1 cellular context compared by ENCODE assay signal in the genomic region with DNA sequence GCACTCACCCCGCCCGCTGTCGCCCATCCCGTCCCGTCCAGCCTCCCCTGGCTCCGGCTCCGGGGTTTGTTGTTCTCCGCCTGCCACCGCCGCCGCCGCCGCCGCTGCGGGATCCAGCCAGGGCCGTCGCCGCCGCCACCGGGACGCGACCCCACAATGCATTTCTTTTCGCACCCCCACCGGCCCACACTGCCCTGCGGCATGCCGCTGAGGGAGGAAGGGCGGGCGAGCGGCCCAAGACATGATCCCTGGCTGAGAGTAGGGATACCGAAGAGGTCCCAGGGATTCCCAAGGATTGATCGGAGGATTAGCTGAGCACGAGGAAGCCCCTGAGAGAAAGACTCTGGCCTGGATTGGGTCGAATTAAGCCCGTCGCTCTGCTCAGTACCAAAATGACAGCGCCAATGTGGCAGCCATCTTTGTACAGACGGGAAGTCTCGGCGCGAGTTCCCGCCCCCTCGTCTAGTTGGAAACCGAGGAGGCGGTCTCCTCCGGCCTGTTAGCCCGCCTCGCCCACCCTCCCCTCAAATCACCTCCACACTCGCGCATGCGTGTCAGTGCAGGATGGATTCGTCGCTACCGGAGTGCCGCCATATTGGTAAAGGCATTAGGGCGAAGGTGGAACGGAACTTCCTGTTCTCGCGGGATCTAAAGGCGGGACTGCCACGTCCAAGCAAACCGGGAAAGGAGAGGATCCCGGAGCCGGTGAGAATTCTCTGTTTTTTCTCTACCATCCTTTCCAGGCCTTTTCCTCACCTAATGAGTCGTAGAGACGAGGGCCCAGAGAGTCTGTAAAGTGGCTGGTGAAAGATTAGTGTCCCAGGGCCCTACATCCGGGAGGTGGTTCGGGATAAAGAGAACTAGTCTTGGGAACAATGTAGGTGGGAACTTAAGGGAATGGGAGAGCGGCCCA.
TF ChIP-seq lines count a peak whose summit lies in the region.

RXRB (minus strand) TSS at position 432 of the 913 bp plus-strand sequence; CDS start at position 243, 189 bp downstream.
SLC39A7 (plus strand) TSS at position 634 of the 913 bp plus-strand sequence. CDS start 379 bp downstream, outside the sequence.

TF ChIP-seq in HepG2, 621 proteins besides CTCF, POLR2A, EP300 and RAD21 (continued from another document and continues in another):
- 0 out of 2 replicates have a peak, but pooled peaks have one; percentile 20 for TF ChIP-seq USF2 (IDR thresholded peaks at IDR 0.05; ENCODE audit: low read depth, low read length)
- peak; percentile 36; the same call in 1 of the 2 replicates for TF ChIP-seq USF2 (CRISPR knock-in tag; IDR thresholded peaks at IDR 0.05; ENCODE audit: borderline replicate concordance)
- TF ChIP-seq SOX13 (IDR thresholded peaks at IDR 0.05) = no peak; the same call in 1 of the 2 replicates
- peak in 1 of 2 experiments; percentile 9; a peak in 1 of 4 replicates for TF ChIP-seq SOX13 (CRISPR knock-in tag; conservative IDR thresholded peaks at IDR 0.05 in 1 of 2, IDR thresholded peaks at IDR 0.05 in 1 of 2)
- TF ChIP-seq, protein P1, sequence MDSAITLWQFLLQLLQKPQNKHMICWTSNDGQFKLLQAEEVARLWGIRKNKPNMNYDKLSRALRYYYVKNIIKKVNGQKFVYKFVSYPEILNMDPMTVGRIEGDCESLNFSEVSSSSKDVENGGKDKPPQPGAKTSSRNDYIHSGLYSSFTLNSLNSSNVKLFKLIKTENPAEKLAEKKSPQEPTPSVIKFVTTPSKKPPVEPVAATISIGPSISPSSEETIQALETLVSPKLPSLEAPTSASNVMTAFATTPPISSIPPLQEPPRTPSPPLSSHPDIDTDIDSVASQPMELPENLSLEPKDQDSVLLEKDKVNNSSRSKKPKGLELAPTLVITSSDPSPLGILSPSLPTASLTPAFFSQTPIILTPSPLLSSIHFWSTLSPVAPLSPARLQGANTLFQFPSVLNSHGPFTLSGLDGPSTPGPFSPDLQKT (CRISPR knock-in tag; IDR thresholded peaks at IDR 0.05; ENCODE audit: borderline replicate concordance) = 0 out of 2 replicates have a peak, but pooled peaks have one; percentile 3
- 0 out of 2 replicates have a peak, but pooled peaks have one; percentile 91 for TF ChIP-seq ZNF678 (CRISPR knock-in tag; IDR thresholded peaks at IDR 0.05)
- TF ChIP-seq, protein P2, sequence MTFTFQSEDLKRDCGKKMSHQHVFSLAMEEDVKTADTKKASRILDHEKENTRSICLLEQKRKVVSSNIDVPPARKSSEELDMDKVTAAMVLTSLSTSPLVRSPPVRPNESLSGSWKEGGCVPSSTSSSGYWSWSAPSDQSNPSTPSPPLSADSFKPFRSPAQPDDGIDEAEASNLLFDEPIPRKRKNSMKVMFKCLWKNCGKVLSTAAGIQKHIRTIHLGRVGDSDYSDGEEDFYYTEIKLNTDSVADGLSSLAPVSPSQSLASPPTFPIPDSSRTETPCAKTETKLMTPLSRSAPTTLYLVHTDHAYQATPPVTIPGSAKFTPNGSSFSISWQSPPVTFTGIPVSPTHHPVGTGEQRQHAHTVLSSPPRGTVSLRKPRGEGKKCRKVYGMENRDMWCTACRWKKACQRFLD (CRISPR knock-in tag; IDR thresholded peaks at IDR 0.05; ENCODE audit: borderline replicate concordance) = no peak
- no peak for TF ChIP-seq CEBPZ (IDR thresholded peaks at IDR 0.05; ENCODE audit: low read length)
- TF ChIP-seq SRSF1 (optimal IDR thresholded peaks at IDR 0.05; ENCODE audit: low read depth, low read length) = no peak
- TF ChIP-seq CERS6 (CRISPR knock-in tag; IDR thresholded peaks at IDR 0.05) = no peak
- peak; percentile 38 for TF ChIP-seq DNMT1 (CRISPR knock-in tag; IDR thresholded peaks at IDR 0.05)
- TF ChIP-seq RARG (CRISPR knock-in tag; IDR thresholded peaks at IDR 0.05; ENCODE audit: low read depth) = no peak; the same call in 1 of the 2 replicates
- peak; percentile 66; the same call in 1 of the 2 replicates for TF ChIP-seq ZMYM2 (CRISPR knock-in tag; IDR thresholded peaks at IDR 0.05)
- peak; percentile 81; the same call in 1 of the 2 replicates for TF ChIP-seq ZNF557 (CRISPR knock-in tag; IDR thresholded peaks at IDR 0.05)
- peak; percentile 88; the same call in 1 of the 2 replicates for TF ChIP-seq ZNF275 (CRISPR knock-in tag; IDR thresholded peaks at IDR 0.05; ENCODE audit: borderline replicate concordance)
- peak; percentile 17; the same call in 1 of the 2 replicates for TF ChIP-seq ZNF510 (CRISPR knock-in tag; IDR thresholded peaks at IDR 0.05; ENCODE audit: low read depth)
- TF ChIP-seq ZNF496 (CRISPR knock-in tag; IDR thresholded peaks at IDR 0.05; ENCODE audit: insufficient replicate concordance) = no peak
- 0 out of 2 replicates have a peak, but pooled peaks have one; percentile 41 for TF ChIP-seq HNRNPL (IDR thresholded peaks at IDR 0.05; ENCODE audit: low read depth, low read length)
- peak; percentile 45; the same call in 1 of the 2 replicates for TF ChIP-seq ZNF414 (CRISPR knock-in tag; IDR thresholded peaks at IDR 0.05)
- TF ChIP-seq ZSCAN31 (CRISPR knock-in tag; IDR thresholded peaks at IDR 0.05; ENCODE audit: low read depth) = no peak; the same call in 1 of the 2 replicates
- peak; percentile 37 for TF ChIP-seq ZNF441 (CRISPR knock-in tag; IDR thresholded peaks at IDR 0.05; ENCODE audit: borderline replicate concordance)
- TF ChIP-seq, protein P3, sequence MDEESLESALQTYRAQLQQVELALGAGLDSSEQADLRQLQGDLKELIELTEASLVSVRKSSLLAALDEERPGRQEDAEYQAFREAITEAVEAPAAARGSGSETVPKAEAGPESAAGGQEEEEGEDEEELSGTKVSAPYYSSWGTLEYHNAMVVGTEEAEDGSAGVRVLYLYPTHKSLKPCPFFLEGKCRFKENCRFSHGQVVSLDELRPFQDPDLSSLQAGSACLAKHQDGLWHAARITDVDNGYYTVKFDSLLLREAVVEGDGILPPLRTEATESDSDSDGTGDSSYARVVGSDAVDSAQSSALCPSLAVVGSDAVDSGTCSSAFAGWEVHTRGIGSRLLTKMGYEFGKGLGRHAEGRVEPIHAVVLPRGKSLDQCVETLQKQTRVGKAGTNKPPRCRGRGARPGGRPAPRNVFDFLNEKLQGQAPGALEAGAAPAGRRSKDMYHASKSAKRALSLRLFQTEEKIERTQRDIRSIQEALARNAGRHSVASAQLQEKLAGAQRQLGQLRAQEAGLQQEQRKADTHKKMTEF (CRISPR knock-in tag; IDR thresholded peaks at IDR 0.05) = peak; percentile 97
- peak; percentile 59 for TF ChIP-seq TBX2 (CRISPR knock-in tag; IDR thresholded peaks at IDR 0.05; ENCODE audit: borderline replicate concordance)
- no peak; the same call in 1 of the 2 replicates for TF ChIP-seq TRIM24 (CRISPR knock-in tag; IDR thresholded peaks at IDR 0.05)
- no peak for TF ChIP-seq ZMYM3 (CRISPR knock-in tag; IDR thresholded peaks at IDR 0.05)
- TF ChIP-seq ZNF879 (CRISPR knock-in tag; IDR thresholded peaks at IDR 0.05) = no peak
- peak; percentile 55 for TF ChIP-seq ESRRA (CRISPR knock-in tag; IDR thresholded peaks at IDR 0.05; ENCODE audit: low read depth)
- no peak for TF ChIP-seq HNRNPH1 (optimal IDR thresholded peaks at IDR 0.05; ENCODE audit: low read depth, low read length)
- TF ChIP-seq MXD4 (CRISPR knock-in tag; IDR thresholded peaks at IDR 0.05) = peak; percentile 90; the same call in 1 of the 2 replicates
- TF ChIP-seq THRA (CRISPR knock-in tag; IDR thresholded peaks at IDR 0.05; ENCODE audit: borderline replicate concordance) = peak; percentile 8
- TF ChIP-seq, protein P4, sequence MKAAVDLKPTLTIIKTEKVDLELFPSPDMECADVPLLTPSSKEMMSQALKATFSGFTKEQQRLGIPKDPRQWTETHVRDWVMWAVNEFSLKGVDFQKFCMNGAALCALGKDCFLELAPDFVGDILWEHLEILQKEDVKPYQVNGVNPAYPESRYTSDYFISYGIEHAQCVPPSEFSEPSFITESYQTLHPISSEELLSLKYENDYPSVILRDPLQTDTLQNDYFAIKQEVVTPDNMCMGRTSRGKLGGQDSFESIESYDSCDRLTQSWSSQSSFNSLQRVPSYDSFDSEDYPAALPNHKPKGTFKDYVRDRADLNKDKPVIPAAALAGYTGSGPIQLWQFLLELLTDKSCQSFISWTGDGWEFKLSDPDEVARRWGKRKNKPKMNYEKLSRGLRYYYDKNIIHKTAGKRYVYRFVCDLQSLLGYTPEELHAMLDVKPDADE (CRISPR knock-in tag; IDR thresholded peaks at IDR 0.05) = no peak
- no peak for TF ChIP-seq MAFK (conservative IDR thresholded peaks at IDR 0.05 in 1 of 2, IDR thresholded peaks at IDR 0.05 in 1 of 2; ENCODE audit: low read length in 2 of 2)
- peak; percentile 58; the same call in 1 of the 2 replicates for TF ChIP-seq CREBL2 (CRISPR knock-in tag; IDR thresholded peaks at IDR 0.05; ENCODE audit: borderline replicate concordance)
- TF ChIP-seq SMYD3 (CRISPR knock-in tag; IDR thresholded peaks at IDR 0.05) = no peak
- TF ChIP-seq GABPA (IDR thresholded peaks at IDR 0.05; ENCODE audit: low read depth, low read length) = no peak
- no peak for TF ChIP-seq GABPA (CRISPR knock-in tag; IDR thresholded peaks at IDR 0.05; ENCODE audit: low read depth)
- TF ChIP-seq TOE1 (CRISPR knock-in tag; IDR thresholded peaks at IDR 0.05) = no peak; the same call in 1 of the 2 replicates
- no peak for TF ChIP-seq ZNF451 (CRISPR knock-in tag; IDR thresholded peaks at IDR 0.05)
- no peak for TF ChIP-seq PLRG1 (conservative IDR thresholded peaks at IDR 0.05)
- TF ChIP-seq ZNF605 (CRISPR knock-in tag; IDR thresholded peaks at IDR 0.05) = peak; percentile 92
- TF ChIP-seq ZNF326 (CRISPR knock-in tag; IDR thresholded peaks at IDR 0.05; ENCODE audit: borderline replicate concordance) = no peak
- peak; percentile 92; the same call in 1 of the 2 replicates for TF ChIP-seq YEATS4 (CRISPR knock-in tag; IDR thresholded peaks at IDR 0.05; ENCODE audit: borderline replicate concordance)
- no peak for TF ChIP-seq ARNT (IDR thresholded peaks at IDR 0.05)
